In genomic region chr1:203273869-203274602, GRCh38 we compare ENCODE assay signal across 8 cellular contexts. TPM values are rescaled to one million over a fixed set of nuclear protein-coding genes. Genes with fewer than 3 reads are reported as not detected.
DNase-seq lines count a peak whose midpoint lies in the region; ATAC-seq lines count a peak whose summit lies in the region.

No MANE protein-coding gene starts in this region.

- peaks cover 13% of the 10 kb centered on the region for H3K4me1 ChIP-seq in NT2/D1 (ENCODE audit: insufficient read depth, insufficient read length)

- H3K27me3 ChIP-seq in NT2/D1 (ENCODE audit: insufficient read depth, insufficient read length), result peaks cover 41% of the 10 kb centered on the region

- peak overlapping the region; percentile 41 for H3K4me3 ChIP-seq in NT2/D1 (ENCODE audit: insufficient read length, low read depth)

- H3K9ac ChIP-seq in NT2/D1 (ENCODE audit: insufficient read length, low read depth), result peak overlapping the region; percentile 82

- ATAC-seq in GM21515 (IDR thresholded peaks at IDR 0.05; ENCODE audit: unreplicated experiment) (peak; percentile 28), Right ventricle myocardium inferior (no peak)

- no peak for DNase-seq in NT2/D1 (ENCODE audit: low read depth, low spot score)
- DNase-seq in Right ventricle myocardium inferior (ENCODE audit: missing footprints), result peak; percentile 91
- peak; percentile 7 for DNase-seq in retina
- no peak for DNase-seq in NCI-H2171 (lab: John Stamatoyannopoulos, UW)
- no peak for DNase-seq in A172 (ENCODE audit: low spot score)
- DNase-seq in activated CD4-positive, alpha-beta T cell treated with anti-CD3 and anti-CD28 coated beads, Interleukin-2, amount 50 U/mL, for 1 hour, result no peak
- DNase-seq in HuH-7.5 (ENCODE audit: low spot score), result no peak

- intact Hi-C loops in Right ventricle myocardium inferior (cut with DNase I), result loop anchor here (1.0 to 10.0 kb wide), 2 partner anchors 213 to 351 kb away; partner anchors contain the start of gene ATP2B4

- H3K36me3 ChIP-seq in NT2/D1 (ENCODE audit: insufficient read depth, insufficient read length, low read length), result no peaks in the 10 kb centered on the region

- H3K9me3 ChIP-seq in NT2/D1 (ENCODE audit: insufficient read depth, low read length), result no peaks in the 10 kb centered on the region

RNA-seq across cellular contexts. Expression of gene BTG2, which starts 31.3 kb away (rescaled TPM):
- 44.8 TPM for total RNA-seq in Right ventricle myocardium inferior
- 11.3 and 13.2 TPM in 2 replicates for total RNA-seq in A172 (2014; rRNA removed; shearing (Covaris generic))

RNA-seq across cellular contexts. Expression of gene CHIT1, which starts 44.6 kb away (rescaled TPM):
- total RNA-seq in Right ventricle myocardium inferior, result 0.51 TPM
- 0.14 TPM in 1 of 2 replicates, not detected in the other for total RNA-seq in A172 (2014; rRNA removed; shearing (Covaris generic))

Comparison
In these comparisons a context has a peak if more than half of its experiments do, and no peak if none do; other contexts are left out.
1. DNase-seq: peak in Right ventricle myocardium inferior (single experiment) and retina (single experiment); none in NT2/D1 (single experiment), NCI-H2171 (single experiment), A172 (single experiment), activated CD4-positive, alpha-beta T cell treated with anti-CD3 and anti-CD28 coated beads, Interleukin-2, amount 50 U/mL, for 1 hour (single experiment) and HuH-7.5 (single experiment).